8 cellular contexts compared by ENCODE assay signal in the genomic region with DNA sequence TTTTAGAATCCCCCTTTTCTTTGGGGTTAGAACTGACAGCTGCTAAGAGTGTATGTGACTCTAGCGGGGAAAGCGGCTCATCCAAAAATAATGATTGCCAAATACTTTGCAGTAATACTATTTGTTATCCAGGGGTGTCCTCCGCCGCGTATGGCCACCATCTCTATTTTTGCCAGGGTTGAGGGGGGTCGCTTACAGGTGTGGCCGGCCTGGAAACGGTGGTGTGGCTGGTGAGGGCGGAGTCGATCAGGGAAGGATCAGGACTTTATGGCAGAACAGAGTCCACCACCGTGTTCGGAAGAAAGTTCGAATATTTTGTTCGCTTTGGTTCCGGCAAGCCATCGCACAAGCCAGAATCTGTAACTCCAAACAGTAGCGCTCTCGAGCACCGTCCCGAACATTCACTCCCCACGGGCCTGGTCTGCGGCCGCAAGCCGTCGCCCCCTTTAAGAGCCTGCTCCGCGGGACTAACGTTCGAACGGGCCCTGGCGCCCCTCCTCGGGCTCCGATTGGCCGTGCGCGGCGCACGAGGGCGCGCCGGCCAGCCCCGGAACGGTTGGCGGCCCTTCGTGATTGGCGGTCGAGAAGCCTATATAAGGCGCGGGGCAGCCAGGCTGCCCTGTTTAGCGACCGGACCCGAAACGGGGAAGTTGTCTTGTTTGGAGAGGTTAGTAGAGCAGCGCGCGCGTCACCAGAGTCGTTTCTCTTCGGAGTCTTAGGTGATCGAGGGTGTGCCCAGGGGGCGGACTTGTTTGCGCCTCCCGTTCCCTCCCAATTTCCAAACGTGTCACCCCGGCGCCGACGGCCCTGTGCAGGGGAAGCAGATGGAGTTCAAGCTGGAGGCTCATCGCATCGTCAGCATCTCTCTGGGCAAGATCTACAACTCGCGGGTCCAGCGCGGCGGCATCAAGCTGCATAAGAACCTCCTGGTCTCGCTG. TPM values are rescaled to one million over a fixed set of nuclear protein-coding genes. Genes with fewer than 3 reads are reported as not detected.
DNase-seq lines count a peak whose midpoint lies in the region; ATAC-seq and TF ChIP-seq lines count a peak whose summit lies in the region.

A gene (plus strand): TSS at position 622 of the 938 bp plus-strand sequence. CDS start 203 bp downstream, at position 825.

- H3K9ac ChIP-seq in ES-I3 (ENCODE audit: low read depth, low read length) (peak within 1 kb of the TSS; percentile 55), H9 (ENCODE audit: extremely low read depth, insufficient read length, low read length) (peak within 1 kb of the TSS; percentile 25)

- H3K4me3 ChIP-seq in fibroblast of mammary gland (ENCODE audit: control insufficient read depth, low read depth, low read length), result peak within 1 kb of the TSS; percentile 97

- H3K4ac ChIP-seq in H9 (ENCODE audit: low read depth, low read length), result no peak within 1 kb of the TSS

- H2BK15ac ChIP-seq in H9 (ENCODE audit: low read depth, low read length), result no peak within 1 kb of the TSS

- H2BK12ac ChIP-seq in H9 (ENCODE audit: insufficient read length, low read depth, low read length), result no peak within 1 kb of the TSS

- H3T11ph ChIP-seq in H9 (ENCODE audit: low read length), result no peak within 1 kb of the TSS

- no peak within 1 kb of the TSS for H3K18ac ChIP-seq in H9 (ENCODE audit: insufficient read length, low read depth, low read length)

- H3K14ac ChIP-seq in H9 (ENCODE audit: insufficient read depth, low read length), result peak within 1 kb of the TSS; percentile 69

- peak; percentile 100 for TF ChIP-seq POLR2A in Raji (IDR thresholded peaks at IDR 0.05; ENCODE audit: insufficient read depth, low read depth, low read length)

- peak within 1 kb of the TSS; percentile 92 to 99 for H3K4me3 Mint-ChIP-seq in H9
- H3K4me3 Mint-ChIP-seq in activated T-helper 2 cell treated with anti-CD3 and anti-CD28 coated beads, Interferon-gamma antibody, Interleukin-2, Interleukin-4, amounts not matched to agents 10 μg/mL and 5 μg/mL and 100 μg/mL, durations not matched to agents 14 hours and 24 hours and 36 hours (ENCODE audit: low read depth), result peak within 1 kb of the TSS; percentile 98
- H3K4me3 Mint-ChIP-seq in naive thymus-derived CD8-positive, alpha-beta T cell, result peak within 1 kb of the TSS; percentile 93 to 99 (median 99)

- TF ChIP-seq CTCF in H9 (conservative IDR thresholded peaks at IDR 0.05) (no peak), fibroblast of mammary gland (conservative IDR thresholded peaks at IDR 0.05; ENCODE audit: control insufficient read depth, insufficient read depth, low read depth, low read length) (no peak)

- H3K9me3 ChIP-seq in ES-I3 (ENCODE audit: control insufficient read depth, insufficient read depth, low read length) (no peaks in the 10 kb centered on the region), H9 (ENCODE audit: control insufficient read depth, low read depth, low read length) (no peaks in the 10 kb centered on the region)

- peaks cover 2% of the 10 kb centered on the region for H4K20me1 ChIP-seq in H9 (ENCODE audit: control insufficient read depth, insufficient read depth, insufficient read length)

- peaks cover 29 to 32% of the 10 kb centered on the region in 2 experiments for H3K4me1 Mint-ChIP-seq in H9
- H3K4me1 Mint-ChIP-seq in activated T-helper 2 cell treated with anti-CD3 and anti-CD28 coated beads, Interferon-gamma antibody, Interleukin-2, Interleukin-4, amounts not matched to agents 10 μg/mL and 5 μg/mL and 100 μg/mL, durations not matched to agents 14 hours and 24 hours and 36 hours (ENCODE audit: low read depth), result peaks cover 47% of the 10 kb centered on the region
- peaks cover 28 to 57% (median 46%) of the 10 kb centered on the region in 4 donors for H3K4me1 Mint-ChIP-seq in naive thymus-derived CD8-positive, alpha-beta T cell

- H3K27me3 Mint-ChIP-seq in H9 (ENCODE audit: low read depth), result peaks cover 37% of the 10 kb centered on the region
- no peaks in the 10 kb centered on the region for H3K27me3 Mint-ChIP-seq in activated T-helper 2 cell treated with anti-CD3 and anti-CD28 coated beads, Interferon-gamma antibody, Interleukin-2, Interleukin-4, amounts not matched to agents 10 μg/mL and 5 μg/mL and 100 μg/mL, durations not matched to agents 14 hours and 24 hours and 36 hours (ENCODE audit: low read depth)
- no peaks in the 10 kb centered on the region for H3K27me3 Mint-ChIP-seq in naive thymus-derived CD8-positive, alpha-beta T cell

- no peaks in the 10 kb centered on the region for H3K79me2 ChIP-seq in H9 (ENCODE audit: insufficient read depth, low read length)

- POLR2A ChIA-PET in naive thymus-derived CD8-positive, alpha-beta T cell (lab: Charles Lee), result interaction anchor here (0.6 to 8.8 kb wide), 22 partner anchors 12 to 319 kb away, joined by 3 to 239 read pairs (median 4); a partner anchor contains a TSS

- no CpG with 5 or more reads among the region's 76 CpGs for WGBS in H9 (ENCODE audit: extremely low coverage, insufficient read length, low lambda C conversion rate)

- no peak within 1 kb of the TSS for H4K8ac ChIP-seq in H9 (replicated peaks; ENCODE audit: insufficient read length, low read depth, low read length)

- peak; percentile 73 to 74 for ATAC-seq in naive thymus-derived CD8-positive, alpha-beta T cell

- H3K4me2 ChIP-seq in H9 (ENCODE audit: insufficient read depth, insufficient read length, low read length), result peak within 1 kb of the TSS; percentile 87

- no peak within 1 kb of the TSS for H3K23ac ChIP-seq in H9 (ENCODE audit: insufficient read length, low read depth, low read length)

- no peaks in the 10 kb centered on the region; the same call in 1 of the 2 replicates for H3K36me3 ChIP-seq in ES-I3 (ENCODE audit: insufficient read depth, low read length)

- H2BK5ac ChIP-seq in H9 (ENCODE audit: insufficient read length, low read length), result no peak within 1 kb of the TSS

- H3K23me2 ChIP-seq in H9 (ENCODE audit: insufficient read length, low read depth, low read length, poor library complexity, severe bottlenecking), result peaks cover 14% of the 10 kb centered on the region

- intact Hi-C loops in activated T-helper 2 cell treated with anti-CD3 and anti-CD28 coated beads, Interferon-gamma antibody, Interleukin-2, Interleukin-4, amounts not matched to agents 10 μg/mL and 5 μg/mL and 100 μg/mL, durations not matched to agents 14 hours and 24 hours and 36 hours (cut with micrococcal nuclease), result loop anchor here (1.0 to 10.0 kb wide), 4 partner anchors 56 to 934 kb away; a partner anchor contains a TSS

- H4K91ac ChIP-seq in H9 (ENCODE audit: insufficient read length, low read depth, low read length), result no peak within 1 kb of the TSS

- H3K27me3 ChIP-seq in H9 (ENCODE audit: insufficient read depth, low read length), result peaks cover 9% of the 10 kb centered on the region

- no peak within 1 kb of the TSS for H3K27ac ChIP-seq in H9 (ENCODE audit: insufficient read length, low read depth, low read length)

- H3K79me1 ChIP-seq in H9 (ENCODE audit: insufficient read depth, low read depth, low read length, poor library complexity, severe bottlenecking), result no peaks in the 10 kb centered on the region

- peaks cover 0 to 2% of the 10 kb centered on the region in 2 experiments; a peak in 1 of 5 replicates for H3K9me3 Mint-ChIP-seq in H9
- H3K9me3 Mint-ChIP-seq in activated T-helper 2 cell treated with anti-CD3 and anti-CD28 coated beads, Interferon-gamma antibody, Interleukin-2, Interleukin-4, amounts not matched to agents 10 μg/mL and 5 μg/mL and 100 μg/mL, durations not matched to agents 14 hours and 24 hours and 36 hours, result no peaks in the 10 kb centered on the region
- H3K9me3 Mint-ChIP-seq in naive thymus-derived CD8-positive, alpha-beta T cell, result no peaks in the 10 kb centered on the region

- DNase-seq in H9, result peak; percentile 94
- DNase-seq in M059J (ENCODE audit: low read depth), result peak; percentile 97
- peak; percentile 95 for DNase-seq in activated T-helper 2 cell treated with anti-CD3 and anti-CD28 coated beads, Interferon-gamma antibody, Interleukin-2, Interleukin-4, amounts not matched to agents 10 μg/mL and 5 μg/mL and 100 μg/mL, durations not matched to agents 14 hours and 24 hours and 36 hours (ENCODE audit: low spot score)
- DNase-seq in fibroblast of mammary gland (ENCODE audit: low read depth), result peak; percentile 95
- DNase-seq in naive thymus-derived CD8-positive, alpha-beta T cell, result peak; percentile 84 to 98 (median 94)
- peak; percentile 90 to 94 (median 92) for DNase-seq in stimulated activated naive CD4-positive, alpha-beta T cell (lab: John Stamatoyannopoulos, UW)

- no peak within 1 kb of the TSS for H2AFZ ChIP-seq in H9 (ENCODE audit: low read length)

- H3K4me1 ChIP-seq in ES-I3 (ENCODE audit: insufficient read depth, low read length) (peaks cover 3% of the 10 kb centered on the region; the same call in 1 of the 2 replicates), H9 (ENCODE audit: insufficient read depth, low read length) (0 out of 2 replicates have a peak, but pooled peaks cover 3% of the 10 kb centered on the region)

- H3K36me3 Mint-ChIP-seq in H9 (ENCODE audit: insufficient read depth in 1 of 3, low read depth in 3 of 3), result peaks cover 6 to 12% (median 8%) of the 10 kb centered on the region in 3 experiments; a peak in 5 of 7 replicates
- peaks cover 43% of the 10 kb centered on the region for H3K36me3 Mint-ChIP-seq in activated T-helper 2 cell treated with anti-CD3 and anti-CD28 coated beads, Interferon-gamma antibody, Interleukin-2, Interleukin-4, amounts not matched to agents 10 μg/mL and 5 μg/mL and 100 μg/mL, durations not matched to agents 14 hours and 24 hours and 36 hours (ENCODE audit: low read depth)
- peaks cover 0 to 7% (median 0%) of the 10 kb centered on the region in 3 donors for H3K36me3 Mint-ChIP-seq in naive thymus-derived CD8-positive, alpha-beta T cell

- H2BK120ac ChIP-seq in H9 (ENCODE audit: low read depth, low read length, poor library complexity, severe bottlenecking), result no peak within 1 kb of the TSS

- H3K56ac ChIP-seq in H9 (ENCODE audit: insufficient read length, low read depth, low read length), result no peak within 1 kb of the TSS

- H4K5ac ChIP-seq in H9 (ENCODE audit: insufficient read length, low read depth, low read length), result no peak within 1 kb of the TSS

- peak within 1 kb of the TSS in 2 of 3 experiments; percentile 82 to 93; a peak in 1 of 7 replicates for H3K27ac Mint-ChIP-seq in H9
- H3K27ac Mint-ChIP-seq in activated T-helper 2 cell treated with anti-CD3 and anti-CD28 coated beads, Interferon-gamma antibody, Interleukin-2, Interleukin-4, amounts not matched to agents 10 μg/mL and 5 μg/mL and 100 μg/mL, durations not matched to agents 14 hours and 24 hours and 36 hours, result peak within 1 kb of the TSS; percentile 99
- H3K27ac Mint-ChIP-seq in naive thymus-derived CD8-positive, alpha-beta T cell, result peak within 1 kb of the TSS; percentile 93 to 99 (median 98)

- no peak within 1 kb of the TSS for H2AK5ac ChIP-seq in H9 (ENCODE audit: insufficient read length, low read length)

- no peak within 1 kb of the TSS for H2BK20ac ChIP-seq in H9 (ENCODE audit: low read depth, low read length, poor library complexity, severe bottlenecking)

RNA-seq across cellular contexts. Expression of the gene that starts here (rescaled TPM):
- total RNA-seq in H9 (2021), result 6.7 and 7.6 TPM in 2 replicates
- total RNA-seq in M059J (2014; rRNA removed; shearing (Covaris generic)), result 25.6 and 28.0 TPM in 2 replicates
- 44.3 and 44.6 TPM in 2 replicates for total RNA-seq in activated T-helper 2 cell treated with anti-CD3 and anti-CD28 coated beads, Interferon-gamma antibody, Interleukin-2, Interleukin-4, amounts not matched to agents 10 μg/mL and 5 μg/mL and 100 μg/mL, durations not matched to agents 14 hours and 24 hours and 36 hours
- total RNA-seq in naive thymus-derived CD8-positive, alpha-beta T cell, result 10 to 100 TPM; 18.7 to 19.6 TPM
- 1 to 10 TPM; 2.5 to 9.4 (median 8.3) TPM for polyA plus RNA-seq in naive thymus-derived CD8-positive, alpha-beta T cell
